In the genomic region with DNA sequence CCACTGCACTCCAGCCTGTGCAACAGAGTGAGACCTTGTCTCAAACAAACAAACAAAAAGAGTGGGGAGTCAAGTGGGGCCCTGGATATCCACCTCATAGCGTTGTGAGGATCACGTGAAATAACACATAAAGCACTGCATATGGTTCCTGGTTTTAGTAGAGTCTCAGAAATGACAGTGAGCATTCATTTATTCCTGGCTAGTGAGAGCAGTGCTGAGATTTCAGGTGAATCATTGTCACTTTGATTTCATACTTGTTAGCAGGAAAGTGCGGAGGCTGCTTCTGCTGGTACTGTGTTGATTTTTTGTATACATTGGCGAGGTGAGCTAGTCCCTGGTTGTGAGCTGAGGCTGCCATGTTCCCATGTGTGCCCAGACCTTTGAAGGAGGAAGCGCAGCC, we compare ENCODE assay signal across 19 cellular contexts. TPM values are rescaled to one million over a fixed set of nuclear protein-coding genes. Genes with fewer than 3 reads are reported as not detected.
DNase-seq lines count a peak whose midpoint lies in the region; TF ChIP-seq lines count a peak whose summit lies in the region.
"Had no signal": no experiment of that assay in that cellular context is flagged by ENCODE, and none has a peak within 500 bp of the region (broad histone marks: within the 10 kb centered on the region; RNA-seq: fewer than 3 reads in every experiment).

No MANE protein-coding gene starts in this region.

- H3K9me3 Mint-ChIP-seq in osteocyte (ENCODE audit: unreplicated experiment): no peaks in the 10 kb centered on the region
- H3K9me3 Mint-ChIP-seq in type B pancreatic cell: no peaks in the 10 kb centered on the region
- H3K9me3 Mint-ChIP-seq in activated T-cell treated with anti-CD3 and anti-CD28 coated beads, Interleukin-2, amount 50 U/mL, for 24 hours: no peaks in the 10 kb centered on the region
- no peaks in the 10 kb centered on the region for H3K9me3 Mint-ChIP-seq in progenitor cell of endocrine pancreas (ENCODE audit: low read depth)
- H3K9me3 Mint-ChIP-seq: activated CD8-positive, alpha-beta T cell treated with anti-CD3 and anti-CD28 coated beads for 36 hours; activated naive CD8-positive, alpha-beta T cell treated with anti-CD3 and anti-CD28 coated beads, Interleukin-2, amount 10 ng/mL, durations not matched to agents 7 days and 5 days; activated T-cell treated with anti-CD3 and anti-CD28 coated beads, Interleukin-2, amount 50 U/mL, for 72 hours had no signal

- peaks cover 0 to 8% of the 10 kb centered on the region in 2 donors for H3K36me3 ChIP-seq in esophagus (ENCODE audit: control insufficient read depth in 2 of 2, insufficient read depth in 2 of 2, low read length in 1 of 2)

- peaks cover 73% of the 10 kb centered on the region for H3K4me1 Mint-ChIP-seq in osteocyte (ENCODE audit: unreplicated experiment)
- H3K4me1 Mint-ChIP-seq in type B pancreatic cell (ENCODE audit: unreplicated experiment): peaks cover 33% of the 10 kb centered on the region
- no peaks in the 10 kb centered on the region for H3K4me1 Mint-ChIP-seq in activated T-cell treated with anti-CD3 and anti-CD28 coated beads, Interleukin-2, amount 50 U/mL, for 24 hours (ENCODE audit: low read depth)
- H3K4me1 Mint-ChIP-seq in progenitor cell of endocrine pancreas (ENCODE audit: low read depth): peaks cover 23% of the 10 kb centered on the region
- H3K4me1 Mint-ChIP-seq: activated naive CD8-positive, alpha-beta T cell treated with anti-CD3 and anti-CD28 coated beads, Interleukin-2, amount 10 ng/mL, durations not matched to agents 7 days and 5 days; naive thymus-derived CD4-positive, alpha-beta T cell had no signal

- H3K27me3 Mint-ChIP-seq in osteocyte (ENCODE audit: unreplicated experiment) (no peaks in the 10 kb centered on the region), type B pancreatic cell (no peaks in the 10 kb centered on the region), progenitor cell of endocrine pancreas (peaks cover 25% of the 10 kb centered on the region)
- H3K27me3 Mint-ChIP-seq in activated T-cell treated with anti-CD3 and anti-CD28 coated beads, Interleukin-2, amount 50 U/mL, for 24 hours: no peaks in the 10 kb centered on the region
- H3K27me3 Mint-ChIP-seq: activated CD8-positive, alpha-beta T cell treated with anti-CD3 and anti-CD28 coated beads for 36 hours had no signal

- H3K27me3 ChIP-seq in esophagus (ENCODE audit: control insufficient read depth in 1 of 2, insufficient read depth in 2 of 2, low read length in 2 of 2): no peaks in the 10 kb centered on the region

- peaks cover 13 to 46% of the 10 kb centered on the region in 2 donors for H3K4me1 ChIP-seq in esophagus (ENCODE audit: control insufficient read depth in 2 of 2, insufficient read depth in 2 of 2, low read length in 1 of 2)

- no peak overlapping the region for H3K4me3 Mint-ChIP-seq in osteocyte (ENCODE audit: unreplicated experiment)
- no peak overlapping the region for H3K4me3 Mint-ChIP-seq in type B pancreatic cell
- no peak overlapping the region for H3K4me3 Mint-ChIP-seq in activated T-cell treated with anti-CD3 and anti-CD28 coated beads, Interleukin-2, amount 50 U/mL, for 24 hours
- H3K4me3 Mint-ChIP-seq in progenitor cell of endocrine pancreas (ENCODE audit: low read depth): no peak overlapping the region
- H3K4me3 Mint-ChIP-seq: activated CD8-positive, alpha-beta T cell treated with anti-CD3 and anti-CD28 coated beads for 36 hours; activated naive CD8-positive, alpha-beta T cell treated with anti-CD3 and anti-CD28 coated beads, Interleukin-2, amount 10 ng/mL, durations not matched to agents 7 days and 5 days; activated T-cell treated with anti-CD3 and anti-CD28 coated beads, Interleukin-2, amount 50 U/mL, for 72 hours; naive thymus-derived CD4-positive, alpha-beta T cell had no signal

- TF ChIP-seq CTCF in osteocyte (IDR thresholded peaks at IDR 0.05): no peak
- TF ChIP-seq CTCF in type B pancreatic cell (conservative IDR thresholded peaks at IDR 0.05): no peak
- TF ChIP-seq CTCF in progenitor cell of endocrine pancreas (IDR thresholded peaks at IDR 0.05; ENCODE audit: unreplicated experiment): no peak

- H3K4me3 ChIP-seq in esophagus (ENCODE audit: low read depth in 1 of 2, low read length in 2 of 2): no peak overlapping the region

- DNase-seq in osteocyte (ENCODE audit: extremely low spot score, unreplicated experiment) (no peak), type B pancreatic cell (ENCODE audit: extremely low spot score, unreplicated experiment) (no peak), dedifferentiated amniotic fluid mesenchymal stem cell (ENCODE audit: extremely low spot score) (no peak), progenitor cell of endocrine pancreas (ENCODE audit: low spot score, unreplicated experiment) (no peak), NCI-H187 treated with DMSO at 0.1 percent for 48 hours (lab: John Stamatoyannopoulos, UW) (no peak)
- no peak for DNase-seq in activated T-cell treated with anti-CD3 and anti-CD28 coated beads, Interleukin-2, amount 50 U/mL, for 24 hours
- DNase-seq: activated CD8-positive, alpha-beta T cell treated with anti-CD3 and anti-CD28 coated beads for 36 hours; activated naive CD8-positive, alpha-beta T cell treated with anti-CD3 and anti-CD28 coated beads, Interleukin-2, amount 10 ng/mL, durations not matched to agents 7 days and 5 days; activated T-cell treated with anti-CD3 and anti-CD28 coated beads, Interleukin-2, amount 50 U/mL, for 72 hours; Caco-2; central memory CD4-positive, alpha-beta T cell; foreskin melanocyte; naive thymus-derived CD4-positive, alpha-beta T cell; NCI-H1930; SHP77 treated with DMSO at 0.1 percent for 48 hours; stimulated activated CD4-positive, alpha-beta T cell treated with anti-CD3 and anti-CD28 coated beads, Interleukin-2, amount 100 ng/mL, for 24 hours had no signal

- no peaks in the 10 kb centered on the region for H3K9me3 ChIP-seq in esophagus (ENCODE audit: control insufficient read depth in 2 of 2, insufficient read depth in 1 of 2, low read depth in 1 of 2, low read length in 1 of 2)
- H3K9me3 ChIP-seq: Caco-2 had no signal

- WGBS in adipose tissue, 3 donors: 86 to 96% (median 89%) methylated on average over 5 of the region's 5 CpGs
- WGBS in esophagus, 2 donors: 86 to 93% methylated on average over 5 of the region's 5 CpGs

- H3K27ac ChIP-seq in adipose tissue (ENCODE audit: low read depth, low read length) (peak overlapping the region; percentile 22), esophagus (ENCODE audit: low read depth in 2 of 2, low read length in 1 of 2) (peak overlapping the region; percentile 80 to 95)

- no peaks in the 10 kb centered on the region for H3K36me3 Mint-ChIP-seq in osteocyte (ENCODE audit: unreplicated experiment)
- H3K36me3 Mint-ChIP-seq in type B pancreatic cell: peaks cover 5% of the 10 kb centered on the region
- H3K36me3 Mint-ChIP-seq in activated T-cell treated with anti-CD3 and anti-CD28 coated beads, Interleukin-2, amount 50 U/mL, for 24 hours (ENCODE audit: low read depth): no peaks in the 10 kb centered on the region
- no peaks in the 10 kb centered on the region for H3K36me3 Mint-ChIP-seq in progenitor cell of endocrine pancreas (ENCODE audit: insufficient read depth)
- H3K36me3 Mint-ChIP-seq: activated naive CD8-positive, alpha-beta T cell treated with anti-CD3 and anti-CD28 coated beads, Interleukin-2, amount 10 ng/mL, durations not matched to agents 7 days and 5 days; naive thymus-derived CD4-positive, alpha-beta T cell had no signal

- H3K27ac Mint-ChIP-seq in osteocyte (ENCODE audit: unreplicated experiment) (peak overlapping the region; percentile 96), type B pancreatic cell (peak overlapping the region; percentile 56), progenitor cell of endocrine pancreas (no peak overlapping the region)
- H3K27ac Mint-ChIP-seq in activated T-cell treated with anti-CD3 and anti-CD28 coated beads, Interleukin-2, amount 50 U/mL, for 24 hours: no peak overlapping the region
- H3K27ac Mint-ChIP-seq: activated CD8-positive, alpha-beta T cell treated with anti-CD3 and anti-CD28 coated beads for 36 hours; activated naive CD8-positive, alpha-beta T cell treated with anti-CD3 and anti-CD28 coated beads, Interleukin-2, amount 10 ng/mL, durations not matched to agents 7 days and 5 days; activated T-cell treated with anti-CD3 and anti-CD28 coated beads, Interleukin-2, amount 50 U/mL, for 72 hours; naive thymus-derived CD4-positive, alpha-beta T cell had no signal

RNA-seq across cellular contexts. Expression of gene ARHGEF10L, which starts 22.9 kb away (rescaled TPM):
- polyA plus RNA-seq in adipose tissue: 10 to 100 TPM; 19.8 to 71.8 (median 20.8) TPM
- polyA plus RNA-seq in esophagus: 10 to 100 TPM; 39.1 to 64.4 TPM
- 24.0 and 26.0 TPM in 2 replicates for total RNA-seq in osteocyte
- 36.0 and 48.0 TPM in 2 replicates for total RNA-seq in type B pancreatic cell (ENCODE audit: low replicate concordance)
- 28.0 and 31.3 TPM in 2 replicates for total RNA-seq in progenitor cell of endocrine pancreas
- total RNA-seq: activated CD8-positive, alpha-beta T cell treated with anti-CD3 and anti-CD28 coated beads for 36 hours; activated T-cell treated with anti-CD3 and anti-CD28 coated beads, Interleukin-2, amount 50 U/mL, for 72 hours; T-helper 1 cell treated with Interleukin-12 subunit alpha and Interleukin-12 subunit beta and Interleukin-4 antibody, amounts not matched to agents 30 ng/mL and 1 ng/mL, for 36 hours had no signal
- polyA plus RNA-seq: naive thymus-derived CD4-positive, alpha-beta T cell had no signal

Comparison
In these comparisons a context has a peak if more than half of its experiments do, and no peak if none do; other contexts are left out.
1. H3K27ac Mint-ChIP-seq: peak in osteocyte (single experiment) and type B pancreatic cell (single experiment); none in activated T-cell treated with anti-CD3 and anti-CD28 coated beads, Interleukin-2, amount 50 U/mL, for 24 hours (single experiment) and progenitor cell of endocrine pancreas (single experiment).